Comparison of ENCODE assay signal across 20 cellular contexts in genomic region chr20:11324990-11325389, GRCh38.
DNase-seq lines count a peak whose midpoint lies in the region; ATAC-seq and TF ChIP-seq lines count a peak whose summit lies in the region.
"Had no signal": no experiment of that assay in that cellular context is flagged by ENCODE, and none has a peak within 500 bp of the region (broad histone marks: within the 10 kb centered on the region; RNA-seq: fewer than 3 reads in every experiment).

No MANE protein-coding gene starts in this region.

- DNase-seq in HT1080 (ENCODE audit: low read depth): peak; percentile 44
- DNase-seq in RWPE2 (ENCODE audit: low spot score): no peak
- peak in 1 of 2 donors; percentile 66 for DNase-seq in foreskin keratinocyte
- DNase-seq in osteocyte (ENCODE audit: extremely low spot score, unreplicated experiment): no peak
- no peak for DNase-seq in NCI-H1436 treated with DMSO at 0.1 percent for 48 hours (lab: John Stamatoyannopoulos, UW)
- no peak for DNase-seq in activated CD4-positive, CD25-positive, alpha-beta regulatory T cell treated with anti-CD3 and anti-CD28 coated beads, Interleukin-2, amount 50 U/mL, for 72 hours
- DNase-seq: Calu3; CD8-positive, alpha-beta T cell; DMS79 treated with DMSO at 0.1 percent for 48 hours; EL; GOT3; H7; HFFc6 had no signal

- no peaks in the 10 kb centered on the region for H3K4me1 ChIP-seq in RWPE2 (ENCODE audit: insufficient read depth, poor library complexity, severe bottlenecking)
- H3K4me1 ChIP-seq in foreskin keratinocyte: peaks cover 5% of the 10 kb centered on the region
- H3K4me1 ChIP-seq: BLaER1 treated with 17β-estradiol and CSF1 and Interleukin-3, amounts not matched to agents 10 nM and 100 nM had no signal

- peaks cover 7% of the 10 kb centered on the region for H3K36me3 Mint-ChIP-seq in osteocyte (ENCODE audit: unreplicated experiment)
- H3K36me3 Mint-ChIP-seq: CD8-positive, alpha-beta T cell; IgD-negative memory B cell had no signal

- no peak for TF ChIP-seq CTCF in RWPE2 (IDR thresholded peaks at IDR 0.05; ENCODE audit: poor library complexity, severe bottlenecking)
- no peak for TF ChIP-seq CTCF in foreskin keratinocyte (conservative IDR thresholded peaks at IDR 0.05)
- TF ChIP-seq CTCF in osteocyte (IDR thresholded peaks at IDR 0.05): no peak

- H3K36me3 ChIP-seq in RWPE2 (ENCODE audit: low read depth): no peaks in the 10 kb centered on the region
- H3K36me3 ChIP-seq: BLaER1 treated with 17β-estradiol and CSF1 and Interleukin-3, amounts not matched to agents 10 nM and 100 nM had no signal

- H3K4me3 ChIP-seq in RWPE2 (ENCODE audit: severe bottlenecking): no peak overlapping the region
- H3K4me3 ChIP-seq: BLaER1 treated with 17β-estradiol and CSF1 and Interleukin-3, amounts not matched to agents 10 nM and 100 nM; GM12878 had no signal

- no peak overlapping the region for H3K4me3 Mint-ChIP-seq in osteocyte (ENCODE audit: unreplicated experiment)
- H3K4me3 Mint-ChIP-seq: B cell; CD8-positive, alpha-beta T cell; HFFc6; IgD-negative memory B cell had no signal

- H3K9me3 ChIP-seq in RWPE2 (ENCODE audit: severe bottlenecking): no peaks in the 10 kb centered on the region

- peak overlapping the region; percentile 54 for H3K27ac Mint-ChIP-seq in osteocyte (ENCODE audit: unreplicated experiment)
- H3K27ac Mint-ChIP-seq: B cell; CD8-positive, alpha-beta T cell; HFFc6 had no signal

- no peaks in the 10 kb centered on the region for H3K27me3 Mint-ChIP-seq in osteocyte (ENCODE audit: unreplicated experiment)
- H3K27me3 Mint-ChIP-seq: B cell, IgD-negative memory B cell had no signal

- H3K27ac ChIP-seq in RWPE2 (ENCODE audit: poor library complexity, severe bottlenecking): no peak overlapping the region
- no peak overlapping the region for H3K27ac ChIP-seq in foreskin keratinocyte
- H3K27ac ChIP-seq: BLaER1 treated with 17β-estradiol and CSF1 and Interleukin-3, amounts not matched to agents 10 nM and 100 nM had no signal

- ATAC-seq in RWPE2 (ENCODE audit: low read depth) (peak; percentile 46; the same call in 1 of the 3 replicates), foreskin keratinocyte (peak; percentile 64), GM18520 (IDR thresholded peaks at IDR 0.05; ENCODE audit: unreplicated experiment) (no peak)
- ATAC-seq: CD8-positive, alpha-beta T cell; GM12878; HCT116; HepG2 had no signal

- peaks cover 22% of the 10 kb centered on the region for H3K9me3 Mint-ChIP-seq in osteocyte (ENCODE audit: unreplicated experiment)

- peaks cover 35% of the 10 kb centered on the region for H3K4me1 Mint-ChIP-seq in osteocyte (ENCODE audit: unreplicated experiment)
- H3K4me1 Mint-ChIP-seq: B cell, IgD-negative memory B cell had no signal

- H3K27me3 ChIP-seq in RWPE2 (ENCODE audit: insufficient read depth, poor library complexity, severe bottlenecking) (no peaks in the 10 kb centered on the region), foreskin keratinocyte (no peaks in the 10 kb centered on the region)
- H3K27me3 ChIP-seq: BLaER1 treated with 17β-estradiol and CSF1 and Interleukin-3, amounts not matched to agents 10 nM and 100 nM had no signal
